8 cellular contexts compared by ENCODE assay signal in the genomic region with DNA sequence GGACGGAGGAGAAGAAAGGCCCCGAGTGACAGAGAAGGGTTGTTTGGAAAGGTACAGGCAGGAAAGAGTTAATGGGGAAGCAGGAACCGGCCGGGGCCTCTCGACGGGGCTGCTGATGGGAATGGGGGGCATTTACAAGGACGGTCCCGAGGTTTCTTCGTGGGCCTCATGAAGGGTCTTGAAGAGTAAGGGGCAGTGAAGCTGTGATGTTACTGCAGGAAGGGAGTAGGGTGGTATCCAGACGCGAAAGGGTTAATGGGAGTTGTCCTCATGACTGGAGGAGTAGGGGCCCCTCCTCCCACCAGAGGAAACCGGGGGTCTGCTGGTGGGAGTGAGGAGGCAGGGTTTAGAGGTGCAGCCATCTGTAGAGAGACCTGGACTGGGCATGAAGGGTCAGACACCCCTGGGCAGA. TPM values are rescaled to one million over a fixed set of nuclear protein-coding genes. Genes with fewer than 3 reads are reported as not detected.
DNase-seq lines count a peak whose midpoint lies in the region; ATAC-seq and TF ChIP-seq lines count a peak whose summit lies in the region.

No MANE protein-coding gene starts in this region.

- H3K27me3 Mint-ChIP-seq in chondrocyte (ENCODE audit: low read depth) = no peaks in the 10 kb centered on the region

- peaks cover 30% of the 10 kb centered on the region for H3K4me1 Mint-ChIP-seq in chondrocyte (ENCODE audit: low read depth)

- peaks cover 7% of the 10 kb centered on the region for H3K36me3 Mint-ChIP-seq in chondrocyte (ENCODE audit: low read depth)

- ATAC-seq in Right ventricle myocardium inferior = no peak
- no peak for ATAC-seq in HG02973 (IDR thresholded peaks at IDR 0.05; ENCODE audit: unreplicated experiment)

- H3K4me1 ChIP-seq in mononuclear cell (ENCODE audit: insufficient read depth, low read length) = peaks cover 19% of the 10 kb centered on the region

- peak overlapping the region; percentile 94 for H3K4me3 Mint-ChIP-seq in chondrocyte (ENCODE audit: unreplicated experiment)

- no peak for TF ChIP-seq CTCF in chondrocyte (IDR thresholded peaks at IDR 0.05)

- peak overlapping the region; percentile 94 for H3K27ac Mint-ChIP-seq in chondrocyte (ENCODE audit: unreplicated experiment)

- intact Hi-C loops in Right ventricle myocardium inferior (cut with DNase I) = loop anchor here (1.0 to 5.0 kb wide), 4 partner anchors 35 to 201 kb away; a partner anchor contains a TSS
- intact Hi-C loops in cardiac septum (cut with DNase I) = loop anchor here (2.0 to 5.0 kb wide), 2 partner anchors 33 to 65 kb away; no protein-coding TSS in a partner anchor

- no peaks in the 10 kb centered on the region for H3K27me3 ChIP-seq in mononuclear cell (ENCODE audit: insufficient read depth, low read length)

- no peaks in the 10 kb centered on the region for H3K9me3 ChIP-seq in mononuclear cell (ENCODE audit: low read depth, low read length)

- no peaks in the 10 kb centered on the region for H3K9me3 Mint-ChIP-seq in chondrocyte (ENCODE audit: low read depth)

- peak; percentile 11 for DNase-seq in Right ventricle myocardium inferior (ENCODE audit: missing footprints)
- DNase-seq in cardiac septum (ENCODE audit: low spot score) = no peak
- no peak for DNase-seq in chondrocyte (ENCODE audit: low spot score)
- no peak for DNase-seq in SHP77 treated with DMSO at 0.1 percent for 48 hours (lab: John Stamatoyannopoulos, UW)
- DNase-seq in DMS79 (lab: John Stamatoyannopoulos, UW) = no peak
- no peak for DNase-seq in DMS114 treated with DMSO at 0.1 percent for 48 hours (lab: John Stamatoyannopoulos, UW; ENCODE audit: unreplicated experiment)

- peak overlapping the region; percentile 90 for H3K4me3 ChIP-seq in mononuclear cell (ENCODE audit: low read length)

RNA-seq across cellular contexts. Expression of a gene that starts 0.5 kb away (rescaled TPM):
- total RNA-seq in Right ventricle myocardium inferior = 260 TPM
- 131 TPM for total RNA-seq in cardiac septum
- 28.9 to 38.0 TPM (median 31.1 TPM) in 3 replicates for total RNA-seq in chondrocyte
- total RNA-seq in mononuclear cell = 10.1 TPM

RNA-seq across cellular contexts. Expression of a gene that starts 34.3 kb away (rescaled TPM):
- total RNA-seq in Right ventricle myocardium inferior (1.7 TPM), cardiac septum (4.4 TPM), chondrocyte (26.0 to 29.4 TPM (median 27.6 TPM) in 3 replicates), mononuclear cell (0.63 TPM)

RNA-seq across cellular contexts. Expression of a gene that starts 39.7 kb away (rescaled TPM):
- total RNA-seq in Right ventricle myocardium inferior (16.4 TPM), cardiac septum (57.8 TPM), chondrocyte (85.8 to 236 TPM (median 216 TPM) in 3 replicates), mononuclear cell (1.7 TPM)

RNA-seq across cellular contexts. Expression of a gene that starts 54.8 kb away (rescaled TPM):
- total RNA-seq in Right ventricle myocardium inferior (38.4 TPM), cardiac septum (46.1 TPM), chondrocyte (75.4 to 84.2 TPM (median 79.3 TPM) in 3 replicates), mononuclear cell (53.0 TPM)
